1 cellular context compared by ENCODE assay signal in genomic region chr14:102086346-102086971, GRCh38.
TF ChIP-seq lines count a peak whose summit lies in the region.

No MANE protein-coding gene starts in this region.

TF ChIP-seq in WTC11, 78 proteins besides CTCF, POLR2A, EP300 and RAD21 (continued from another document):
- TF ChIP-seq IRF1 (CRISPR knock-in tag; IDR thresholded peaks at IDR 0.05), result no peak
- no peak for TF ChIP-seq ATF1 (CRISPR knock-in tag; IDR thresholded peaks at IDR 0.05)
- TF ChIP-seq, protein P1, sequence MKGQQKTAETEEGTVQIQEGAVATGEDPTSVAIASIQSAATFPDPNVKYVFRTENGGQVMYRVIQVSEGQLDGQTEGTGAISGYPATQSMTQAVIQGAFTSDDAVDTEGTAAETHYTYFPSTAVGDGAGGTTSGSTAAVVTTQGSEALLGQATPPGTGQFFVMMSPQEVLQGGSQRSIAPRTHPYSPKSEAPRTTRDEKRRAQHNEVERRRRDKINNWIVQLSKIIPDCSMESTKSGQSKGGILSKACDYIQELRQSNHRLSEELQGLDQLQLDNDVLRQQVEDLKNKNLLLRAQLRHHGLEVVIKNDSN (CRISPR knock-in tag; IDR thresholded peaks at IDR 0.05), result no peak
- TF ChIP-seq ZBTB43 (CRISPR knock-in tag; IDR thresholded peaks at IDR 0.05), result peak; percentile 66; the same call in 1 of the 2 replicates
TF ChIP-seq in WTC11: peak in this region for 5.
